ENCODE assay signal across 20 cellular contexts in genomic region chr6:159646136-159646535, GRCh38.
"Had no signal": no experiment of that assay in that cellular context is flagged by ENCODE, and none has a peak within 500 bp of the region (broad histone marks: within the 10 kb centered on the region; RNA-seq: fewer than 3 reads in every experiment).

No MANE protein-coding gene starts in this region.

- H3K27me3 ChIP-seq: brain microvascular endothelial cell, hepatocyte had no signal

- ATAC-seq: activated CD8-positive, alpha-beta T cell treated with anti-CD3 and anti-CD28 coated beads for 36 hours; left colon; SK-N-SH treated with all-trans-retinoic acid at 6 μM for 48 hours had no signal

- H3K9me3 ChIP-seq: lower lobe of right lung, thoracic aorta had no signal

- H3K36me3 ChIP-seq: brain microvascular endothelial cell, lower lobe of right lung, thoracic aorta had no signal

- H3K4me1 ChIP-seq: lower lobe of right lung had no signal

- H3K4me3 ChIP-seq: coronary artery, hepatocyte, lower lobe of right lung, thoracic aorta had no signal

- DNase-seq: activated CD4-positive, alpha-beta T cell treated with anti-CD3 and anti-CD28 coated beads, Interleukin-2, amount 10 ng/mL, durations not matched to agents 24 days and 14 days; activated CD8-positive, alpha-beta T cell treated with anti-CD3 and anti-CD28 coated beads for 36 hours; activated naive CD4-positive, alpha-beta T cell treated with anti-CD3 and anti-CD28 coated beads for 36 hours; activated T-cell treated with anti-CD3 and anti-CD28 coated beads, Interleukin-2, amount 50 U/mL, for 1 hour; aorta; brain microvascular endothelial cell; erythroblast; islet precursor cell; left colon; lower lobe of right lung; nephron progenitor cell; occipital lobe; small intestine; stimulated activated CD4-positive, alpha-beta T cell treated with anti-CD3 and anti-CD28 coated beads, Interleukin-4, amount 100 ng/mL, for 24 hours; stimulated activated naive B cell treated with anti-CD40 and anti-IgM and Interleukin-4, amounts not matched to agents 10 μg/mL and 1 μg/mL and 100 μg/mL, for 72 hours; T1000 had no signal
